ENCODE assay signal across 8 cellular contexts in the genomic region with DNA sequence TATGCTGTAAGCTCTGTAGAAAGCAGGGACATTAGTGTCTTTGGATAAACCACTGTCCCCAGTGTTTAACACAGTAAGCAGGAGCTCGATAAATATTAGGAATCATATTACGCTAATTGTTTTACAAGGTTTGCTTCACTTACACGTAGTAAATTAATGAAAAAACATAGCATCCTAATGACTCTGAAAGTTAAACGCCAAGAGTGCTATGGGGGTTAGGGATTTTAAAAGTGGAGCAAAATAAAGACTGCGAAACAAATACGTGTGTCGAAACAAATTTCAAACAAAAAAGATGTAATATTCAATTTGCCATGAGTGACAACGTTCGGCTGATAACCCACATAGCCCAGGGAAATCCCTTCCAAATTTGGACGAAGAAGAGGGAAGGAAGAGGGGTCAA. TPM values are rescaled to one million over a fixed set of nuclear protein-coding genes. Genes with fewer than 3 reads are reported as not detected.
DNase-seq lines count a peak whose midpoint lies in the region; ATAC-seq, FAIRE-seq and TF ChIP-seq lines count a peak whose summit lies in the region.
"Not testable (repeated sequence)": the region's sequence is repeated elsewhere in the genome, so short reads cannot be mapped to it uniquely, and the experiment has no call there.

No MANE protein-coding gene starts in this region.

- H3K9me3 Mint-ChIP-seq in CD4-positive, CD25-positive, alpha-beta regulatory T cell; astrocyte (ENCODE audit: unreplicated experiment): not testable (repeated sequence)

- H2AFZ ChIP-seq in astrocyte (ENCODE audit: low read depth, low read length); osteoblast (ENCODE audit: low read length): not testable (repeated sequence)

- not testable (repeated sequence) for H3K36me3 Mint-ChIP-seq in CD4-positive, CD25-positive, alpha-beta regulatory T cell; astrocyte (ENCODE audit: low read depth, unreplicated experiment)

- 47 to 54% methylated on average over 9 of the region's 10 CpGs for WGBS in esophagus, 2 donors
- WGBS in testis, 2 donors: 31 to 33% methylated on average over 10 of the region's 10 CpGs

- peak overlapping the region; percentile 87 for H3K9ac ChIP-seq in astrocyte (ENCODE audit: low read length)

- H3K4me2 ChIP-seq in astrocyte (ENCODE audit: low read length) (peak overlapping the region; percentile 85), osteoblast (ENCODE audit: insufficient read depth, low read length) (peak overlapping the region; percentile 85)

- not testable (repeated sequence) for H3K36me3 ChIP-seq in CD4-positive, CD25-positive, alpha-beta regulatory T cell (ENCODE audit: control insufficient read depth, insufficient read depth, low read length); astrocyte (ENCODE audit: insufficient read depth, low read length); esophagus (ENCODE audit: control insufficient read depth in 2 of 2, insufficient read depth in 2 of 2, low read length in 1 of 2); kidney epithelial cell (ENCODE audit: control insufficient read depth, insufficient read depth, low read length); osteoblast (ENCODE audit: insufficient read depth, low read length); testis (ENCODE audit: low read depth, missing control alignments)

- H3K4me3 ChIP-seq in CD4-positive, CD25-positive, alpha-beta regulatory T cell (ENCODE audit: low read depth, low read length): peak overlapping the region; percentile 87
- peak overlapping the region; percentile 74 for H3K4me3 ChIP-seq in Jurkat, Clone E6-1 (ENCODE audit: low read length)
- H3K4me3 ChIP-seq in WI38 (ENCODE audit: low read depth, low read length): peak overlapping the region; percentile 57; the same call in 1 of the 2 replicates
- H3K4me3 ChIP-seq in astrocyte (ENCODE audit: insufficient read depth, low read depth, low read length): peak overlapping the region; percentile 65
- H3K4me3 ChIP-seq in esophagus (ENCODE audit: low read depth in 1 of 2, low read length in 2 of 2): peak overlapping the region; percentile 54 to 68
- peak overlapping the region; percentile 45 for H3K4me3 ChIP-seq in kidney epithelial cell (ENCODE audit: low read depth, low read length)
- peak overlapping the region; percentile 74 for H3K4me3 ChIP-seq in osteoblast (ENCODE audit: insufficient read depth, low read length)
- H3K4me3 ChIP-seq in testis: peak overlapping the region; percentile 48 to 68

- H3K4me1 ChIP-seq in CD4-positive, CD25-positive, alpha-beta regulatory T cell (ENCODE audit: control insufficient read depth, insufficient read depth, low read length, poor library complexity, severe bottlenecking); astrocyte (ENCODE audit: insufficient read depth, low read length); esophagus (ENCODE audit: control insufficient read depth in 2 of 2, insufficient read depth in 2 of 2, low read length in 1 of 2); osteoblast (ENCODE audit: insufficient read depth, low read length); testis: not testable (repeated sequence)

- DNase-seq in CD4-positive, CD25-positive, alpha-beta regulatory T cell; Jurkat, Clone E6-1 (ENCODE audit: low read depth, low spot score); astrocyte (ENCODE audit: low read depth); kidney epithelial cell (ENCODE audit: low read depth); osteoblast (ENCODE audit: insufficient read length, low spot score, missing footprints); testis: not testable (repeated sequence)

- peak overlapping the region; percentile 92 to 97 (median 93) for H3K4me3 Mint-ChIP-seq in CD4-positive, CD25-positive, alpha-beta regulatory T cell
- peak overlapping the region; percentile 86 for H3K4me3 Mint-ChIP-seq in astrocyte (ENCODE audit: unreplicated experiment)

- not testable (repeated sequence) for FAIRE-seq in astrocyte (lab: Jason Lieb, UNC)

- not testable (repeated sequence) for H3K9me3 ChIP-seq in CD4-positive, CD25-positive, alpha-beta regulatory T cell (ENCODE audit: control insufficient read depth in 2 of 2, low read length in 2 of 2); astrocyte (ENCODE audit: insufficient read depth, low read depth, low read length); esophagus (ENCODE audit: control insufficient read depth in 2 of 2, insufficient read depth in 1 of 2, low read depth in 1 of 2, low read length in 1 of 2); osteoblast (ENCODE audit: low read depth, low read length); testis

- not testable (repeated sequence) for ATAC-seq in CD4-positive, CD25-positive, alpha-beta regulatory T cell (ENCODE audit: low read depth in 2 of 2)

- H4K20me1 ChIP-seq in astrocyte (ENCODE audit: insufficient read depth, low read length); osteoblast (ENCODE audit: insufficient read depth, low read length): not testable (repeated sequence)

- H3K27me3 Mint-ChIP-seq in CD4-positive, CD25-positive, alpha-beta regulatory T cell; astrocyte (ENCODE audit: low read depth, unreplicated experiment): not testable (repeated sequence)

- TF ChIP-seq POLR2A in testis (IDR thresholded peaks at IDR 0.05): not testable (repeated sequence)

- not testable (repeated sequence) for H3K79me2 ChIP-seq in astrocyte (ENCODE audit: insufficient read depth, low read length); osteoblast (ENCODE audit: insufficient read depth, low read length)

- not testable (repeated sequence) for H3K27me3 ChIP-seq in CD4-positive, CD25-positive, alpha-beta regulatory T cell (ENCODE audit: control insufficient read depth, insufficient read depth, low read length); astrocyte (ENCODE audit: insufficient read depth, low read length); esophagus (ENCODE audit: control insufficient read depth in 1 of 2, insufficient read depth in 2 of 2, low read length in 2 of 2); kidney epithelial cell (ENCODE audit: control insufficient read depth, insufficient read depth, low read length); osteoblast (ENCODE audit: insufficient read depth, low read length); testis

- intact Hi-C loops in testis (cut with DNase I; ENCODE audit: low total_unique reads): not testable (repeated sequence)

- H3K27ac ChIP-seq in CD4-positive, CD25-positive, alpha-beta regulatory T cell (ENCODE audit: insufficient read depth, low read length, poor library complexity, severe bottlenecking): peak overlapping the region; percentile 91
- H3K27ac ChIP-seq in astrocyte (ENCODE audit: low read depth, low read length); osteoblast (ENCODE audit: low read depth, low read length): not testable (repeated sequence)
- H3K27ac ChIP-seq in esophagus (ENCODE audit: low read depth in 2 of 2, low read length in 1 of 2) (peak overlapping the region in 1 of 2 donors; percentile 75), testis (peak overlapping the region in 1 of 2 donors; percentile 83)

- not testable (repeated sequence) for TF ChIP-seq CTCF in WI38 (IDR thresholded peaks at IDR 0.05; ENCODE audit: low read depth, low read length); astrocyte (IDR thresholded peaks at IDR 0.05; ENCODE audit: insufficient read depth, low read depth, low read length); kidney epithelial cell (IDR thresholded peaks at IDR 0.05; ENCODE audit: insufficient read depth, low read length, poor library complexity, severe bottlenecking); osteoblast (IDR thresholded peaks at IDR 0.05; ENCODE audit: extremely low read depth, low read depth, low read length); testis (IDR thresholded peaks at IDR 0.05)

- peaks cover 13 to 37% (median 17%) of the 10 kb centered on the region in 4 donors for H3K4me1 Mint-ChIP-seq in CD4-positive, CD25-positive, alpha-beta regulatory T cell
- not testable (repeated sequence) for H3K4me1 Mint-ChIP-seq in astrocyte (ENCODE audit: low read depth, unreplicated experiment)

- peak overlapping the region; percentile 98 to 99 (median 99) for H3K27ac Mint-ChIP-seq in CD4-positive, CD25-positive, alpha-beta regulatory T cell
- H3K27ac Mint-ChIP-seq in astrocyte (ENCODE audit: unreplicated experiment): peak overlapping the region; percentile 62

RNA-seq across cellular contexts. Expression of a gene that starts 37.9 kb away (rescaled TPM):
- 411 TPM for total RNA-seq in CD4-positive, CD25-positive, alpha-beta regulatory T cell
- 1 to 10 TPM; 3.2 to 5.2 (median 4.1) TPM for polyA plus RNA-seq in CD4-positive, CD25-positive, alpha-beta regulatory T cell
- 28.8 TPM for polyA plus RNA-seq in Jurkat, Clone E6-1 (2012; ENCODE audit: insufficient read depth, insufficient read length)
- total RNA-seq in astrocyte (98.2 and 118 TPM in 2 replicates), kidney epithelial cell (19.8 and 41.4 TPM in 2 replicates), osteoblast (42.7 and 77.5 TPM in 2 replicates), testis (100 to 1,000 TPM; 160 to 179 TPM)
- polyA plus RNA-seq in esophagus (10 to 100 TPM; 13.7 to 22.1 TPM), testis (ENCODE audit: insufficient read depth, low read depth, low replicate concordance) (73.0 TPM)
